In the genomic region with DNA sequence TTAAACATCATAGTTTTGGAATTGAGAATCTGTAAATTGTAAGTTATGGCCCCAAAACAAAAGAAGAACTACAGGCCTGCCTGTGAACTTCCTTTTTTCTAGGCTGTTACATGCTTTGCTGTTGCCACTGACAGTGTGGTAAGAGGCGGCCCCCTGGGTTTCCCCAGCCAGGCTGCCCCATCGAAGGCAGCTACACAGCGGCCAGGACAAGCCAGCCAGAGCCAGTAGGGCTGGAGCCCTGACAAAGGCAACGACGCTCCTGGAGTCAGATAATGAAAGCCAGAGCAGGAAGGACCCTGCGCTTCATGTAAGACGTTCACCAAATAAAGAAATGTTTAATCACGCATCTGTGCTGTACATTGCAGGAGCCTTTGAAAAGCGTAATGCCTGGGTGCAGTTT, we compare ENCODE assay signal across 9 cellular contexts. TPM values are rescaled to one million over a fixed set of nuclear protein-coding genes. Genes with fewer than 3 reads are reported as not detected.
DNase-seq lines count a peak whose midpoint lies in the region; ATAC-seq and TF ChIP-seq lines count a peak whose summit lies in the region.
"Had no signal": no experiment of that assay in that cellular context is flagged by ENCODE, and none has a peak within 500 bp of the region (broad histone marks: within the 10 kb centered on the region; RNA-seq: fewer than 3 reads in every experiment).

No MANE protein-coding gene starts in this region.

- H3K4me3 ChIP-seq in heart right ventricle (peak overlapping the region in 6 of 10 donors; percentile 2 to 30 (median 9)), skeletal muscle tissue (ENCODE audit: low read length in 3 of 3) (no peak overlapping the region)

- DNase-seq in OCI-M1 (lab: John Stamatoyannopoulos, UW) (peak; percentile 94), heart right ventricle (peak; percentile 48 to 65), NCI-H2171 (lab: John Stamatoyannopoulos, UW) (no peak), HuH-7 (ENCODE audit: low spot score) (no peak)
- DNase-seq in activated T-helper 9 cell treated with anti-CD3 and anti-CD28 coated beads, Interleukin-2, amount 50 U/mL, for 16 hours (ENCODE audit: low read depth): peak; percentile 66

- H3K27me3 ChIP-seq in heart right ventricle: no peaks in the 10 kb centered on the region
- no peaks in the 10 kb centered on the region for H3K27me3 ChIP-seq in skeletal muscle tissue (ENCODE audit: control insufficient read depth in 3 of 3, insufficient read depth in 3 of 3, low read length in 3 of 3)

- H3K9ac ChIP-seq in skeletal muscle tissue (ENCODE audit: low read depth in 1 of 3, low read length in 3 of 3): peak overlapping the region in 1 of 3 donors; percentile 32

- WGBS in heart right ventricle, 2 donors: 32 to 38% methylated on average over 9 of the region's 9 CpGs

- H3K4me1 ChIP-seq in heart right ventricle (peaks cover 0 to 78% (median 6%) of the 10 kb centered on the region in 9 donors), skeletal muscle tissue (ENCODE audit: control insufficient read depth in 3 of 3, insufficient read depth in 3 of 3, low read length in 3 of 3) (peaks cover 0 to 8% (median 0%) of the 10 kb centered on the region in 3 donors)

- intact Hi-C loops in heart right ventricle (cut with DNase I): no loop called here

- TF ChIP-seq CTCF in heart right ventricle (IDR thresholded peaks at IDR 0.05): no peak

- no peaks in the 10 kb centered on the region for H3K9me3 ChIP-seq in heart right ventricle
- H3K9me3 ChIP-seq in skeletal muscle tissue (ENCODE audit: control insufficient read depth in 3 of 3, low read length in 3 of 3): no peaks in the 10 kb centered on the region

- H3K36me3 ChIP-seq in heart right ventricle (no peaks in the 10 kb centered on the region), skeletal muscle tissue (ENCODE audit: control insufficient read depth in 3 of 3, insufficient read depth in 3 of 3, low read length in 3 of 3) (no peaks in the 10 kb centered on the region)

- peak overlapping the region in 8 of 10 donors; percentile 5 to 85 (median 24) for H3K27ac ChIP-seq in heart right ventricle
- H3K27ac ChIP-seq in skeletal muscle tissue (ENCODE audit: low read depth, low read length): peak overlapping the region; percentile 18
- H3K27ac ChIP-seq: VCaP had no signal

- ATAC-seq in GM18499 (IDR thresholded peaks at IDR 0.05; ENCODE audit: insufficient read depth, unreplicated experiment) (peak; percentile 87), HG02852 (IDR thresholded peaks at IDR 0.05; ENCODE audit: unreplicated experiment) (peak; percentile 96), heart right ventricle (peak; percentile 72 to 96 (median 88))

RNA-seq across cellular contexts. Expression of a gene that starts 55.0 kb away (rescaled TPM):
- total RNA-seq in heart right ventricle (10 to 100 TPM in 1 of 10 donors, 1 to 10 TPM in 9; 4.2 to 20.1 (median 7.3) TPM), skeletal muscle tissue (26.6 TPM)
- polyA plus RNA-seq in heart right ventricle: 1 to 10 TPM; 1.1 to 2.3 TPM

Comparison
In these comparisons a context has a peak if more than half of its experiments do, and no peak if none do; other contexts are left out.
1. DNase-seq: peak in OCI-M1 (single experiment), activated T-helper 9 cell treated with anti-CD3 and anti-CD28 coated beads, Interleukin-2, amount 50 U/mL, for 16 hours (single experiment) and heart right ventricle (2 of 2); none in NCI-H2171 (single experiment) and HuH-7 (single experiment).
2. H3K4me3 ChIP-seq: peak in heart right ventricle (6 of 10); none in skeletal muscle tissue (0 of 3).
3. Peak in every context shown above with its lines, with median percentiles within 50 percentile points of each other: ATAC-seq.